8 cellular contexts compared by ENCODE assay signal in the genomic region with DNA sequence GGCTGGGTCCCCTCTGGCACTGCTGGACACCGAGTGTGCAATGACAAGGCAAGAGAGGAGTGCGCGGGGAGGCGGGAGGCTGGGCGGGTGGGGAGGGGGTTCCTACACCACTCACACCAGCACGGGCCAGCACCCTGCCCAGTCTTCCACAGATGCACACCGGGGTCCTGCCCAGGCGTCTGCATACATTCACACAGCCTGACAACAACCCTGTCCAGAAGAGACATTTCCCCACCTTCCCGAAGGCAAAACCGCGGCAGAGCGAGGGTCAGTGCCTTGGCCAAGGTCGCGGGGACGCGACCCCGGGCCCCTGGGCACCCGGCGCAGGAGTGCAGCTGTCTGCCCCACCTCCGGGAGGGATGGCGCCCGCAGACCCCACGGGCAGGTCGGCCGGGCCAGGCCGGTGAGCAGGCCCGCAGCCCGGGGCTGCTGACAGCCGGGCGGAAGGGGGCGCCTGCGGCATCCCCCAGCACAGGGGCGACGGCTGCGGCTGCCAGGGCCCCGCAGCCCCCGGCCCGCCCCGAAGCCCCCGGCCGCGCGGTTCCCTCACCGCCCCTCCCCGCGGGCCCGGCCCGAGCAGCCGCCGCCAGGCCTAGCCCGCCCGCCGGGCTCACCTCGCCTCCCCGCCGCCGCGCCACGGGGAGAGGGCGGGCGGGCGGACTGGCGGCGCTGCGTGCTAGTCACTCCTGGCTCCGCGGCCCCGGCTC.
DNase-seq lines count a peak whose midpoint lies in the region; FAIRE-seq and TF ChIP-seq lines count a peak whose summit lies in the region.

No MANE protein-coding gene starts in this region.

- no peaks in the 10 kb centered on the region; the same call in 1 of the 2 replicates for H3K79me2 ChIP-seq in KMS-11 (ENCODE audit: insufficient read depth, low read depth)

- H3K4me3 ChIP-seq in KMS-11 (IDR thresholded peaks at IDR 0.05; ENCODE audit: insufficient read depth, low read depth, low read length) (no peak overlapping the region), adipocyte (ENCODE audit: low read length) (peak overlapping the region; percentile 91)

- H3K9ac ChIP-seq in KMS-11 (no peak overlapping the region; the same call in 1 of the 2 replicates), adipocyte (ENCODE audit: low read length) (peak overlapping the region; percentile 90)

- H3K27ac ChIP-seq in KMS-11, result no peak overlapping the region

- peak; percentile 73 for DNase-seq in activated CD8-positive, alpha-beta memory T cell treated with anti-CD3 and anti-CD28 coated beads for 24 hours
- DNase-seq in activated CD8-positive, alpha-beta memory T cell treated with anti-CD3 and anti-CD28 coated beads, Interleukin-2, amount 50 U/mL, for 4 hours, result no peak
- DNase-seq in H54 (ENCODE audit: insufficient read length, low spot score), result peak; percentile 36
- DNase-seq in adipocyte (ENCODE audit: low read depth), result peak; percentile 32
- DNase-seq in iPS-NIHi11 (ENCODE audit: low spot score), result peak; percentile 79
- DNase-seq in stimulated activated CD8-positive, alpha-beta memory T cell treated with anti-CD3 and anti-CD28 coated beads, Interleukin-4, amount 100 ng/mL, for 48 hours, result peak; percentile 37
- no peak for DNase-seq in T1000 (lab: John Stamatoyannopoulos, UW)

- H3K36me3 ChIP-seq in KMS-11 (ENCODE audit: insufficient read depth) (no peaks in the 10 kb centered on the region), adipocyte (ENCODE audit: control insufficient read depth, insufficient read depth, low read length, severe bottlenecking) (peaks cover 5% of the 10 kb centered on the region)

- H3K27me3 ChIP-seq in KMS-11 (ENCODE audit: insufficient read depth, low read depth) (no peaks in the 10 kb centered on the region), adipocyte (replicated peaks; ENCODE audit: control insufficient read depth, insufficient read depth, low read length) (no peaks in the 10 kb centered on the region)

- H4K20me1 ChIP-seq in KMS-11 (ENCODE audit: insufficient read depth), result no peaks in the 10 kb centered on the region

- no peak overlapping the region for H2AFZ ChIP-seq in KMS-11 (ENCODE audit: low read depth)

- H3K9me3 ChIP-seq in adipocyte (ENCODE audit: control insufficient read depth, low read length), result no peaks in the 10 kb centered on the region

- no peak for TF ChIP-seq POLR2A in H54 (IDR thresholded peaks at IDR 0.05; ENCODE audit: low read depth, low read length)

- no peak for TF ChIP-seq CTCF in KMS-11 (conservative IDR thresholded peaks at IDR 0.05; ENCODE audit: low read depth, low read length)

- peak overlapping the region; percentile 76; the same call in 1 of the 2 replicates for H3K4me2 ChIP-seq in KMS-11

- FAIRE-seq in H54 (lab: Jason Lieb, UNC), result no peak

- H3K4me1 ChIP-seq in KMS-11 (ENCODE audit: low read depth, poor library complexity, severe bottlenecking) (no peaks in the 10 kb centered on the region), adipocyte (ENCODE audit: control insufficient read depth, insufficient read depth, low read length) (peaks cover 29% of the 10 kb centered on the region)

Comparison
In these comparisons a context has a peak if more than half of its experiments do, and no peak if none do; other contexts are left out.
1. DNase-seq: peak in activated CD8-positive, alpha-beta memory T cell treated with anti-CD3 and anti-CD28 coated beads for 24 hours (single experiment), H54 (single experiment), adipocyte (single experiment), iPS-NIHi11 (single experiment) and stimulated activated CD8-positive, alpha-beta memory T cell treated with anti-CD3 and anti-CD28 coated beads, Interleukin-4, amount 100 ng/mL, for 48 hours (single experiment); none in activated CD8-positive, alpha-beta memory T cell treated with anti-CD3 and anti-CD28 coated beads, Interleukin-2, amount 50 U/mL, for 4 hours (single experiment) and T1000 (single experiment).